ENCODE assay signal across 2 cellular contexts in genomic region chr1:16078925-16079656, GRCh38.
TF ChIP-seq lines count a peak whose summit lies in the region.

No MANE protein-coding gene starts in this region.

TF ChIP-seq in Ishikawa, 13 proteins besides CTCF, POLR2A, EP300 and RAD21 (continued from another document):
- TF ChIP-seq USF1 (IDR thresholded peaks at IDR 0.05) (no peak), ZBTB7A (IDR thresholded peaks at IDR 0.05; ENCODE audit: low read depth) (0 out of 2 replicates have a peak, but pooled peaks have one; percentile 11)
TF ChIP-seq in Ishikawa: peak in this region for 1.

TF ChIP-seq in endothelial cell of umbilical vein, 7 proteins besides CTCF, POLR2A, EP300 and RAD21 (continued from another document):
- TF ChIP-seq MAX (IDR thresholded peaks at IDR 0.05; ENCODE audit: insufficient read depth, insufficient read length) (no peak), EZH2 (IDR thresholded peaks at IDR 0.05; ENCODE audit: borderline replicate concordance, low read depth, low read length, severe bottlenecking) (no peak), JUN (IDR thresholded peaks at IDR 0.05; ENCODE audit: borderline replicate concordance, insufficient read depth, insufficient read length, low read depth) (no peak), POLR2AphosphoS5 (IDR thresholded peaks at IDR 0.05; ENCODE audit: insufficient read depth, low read depth, low read length) (no peak), GATA2 (IDR thresholded peaks at IDR 0.05; ENCODE audit: insufficient read depth, insufficient read length, low read depth, low read length) (no peak)
